10 cellular contexts compared by ENCODE assay signal in the genomic region with DNA sequence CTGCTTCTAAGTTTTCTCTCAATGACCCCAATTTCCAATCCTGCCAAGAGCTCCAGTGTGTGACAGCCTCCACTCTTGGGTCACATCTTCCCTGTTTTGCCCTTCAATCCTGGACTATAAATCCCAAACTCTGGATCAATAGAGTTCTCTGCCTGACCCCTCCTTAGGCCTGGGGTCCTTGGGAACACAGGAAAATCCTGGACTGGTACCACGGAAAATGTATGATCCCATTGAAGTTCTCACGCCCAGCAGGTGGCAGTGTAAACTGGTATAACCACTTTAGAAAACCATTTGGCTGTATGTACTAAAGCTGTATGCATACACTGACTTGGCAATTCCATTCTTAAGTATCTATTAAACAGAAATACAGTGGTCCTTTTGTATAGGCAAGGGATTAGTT.
DNase-seq lines count a peak whose midpoint lies in the region; ATAC-seq and TF ChIP-seq lines count a peak whose summit lies in the region.
"Had no signal": no experiment of that assay in that cellular context is flagged by ENCODE, and none has a peak within 500 bp of the region (broad histone marks: within the 10 kb centered on the region; RNA-seq: fewer than 3 reads in every experiment).

No MANE protein-coding gene starts in this region.

- peaks cover 8% of the 10 kb centered on the region for H3K4me1 Mint-ChIP-seq in mesothelial cell of epicardium

- H3K27ac ChIP-seq in stomach = no peak overlapping the region

- no peaks in the 10 kb centered on the region for H3K27me3 ChIP-seq in stomach

- H3K27me3 Mint-ChIP-seq in mesothelial cell of epicardium (ENCODE audit: low read depth) = peaks cover 40% of the 10 kb centered on the region

- ATAC-seq in Right ventricle myocardium inferior = no peak

- TF ChIP-seq POLR2A in stomach (IDR thresholded peaks at IDR 0.05) = no peak

- WGBS in stomach, 5 donors = 54 to 80% (median 72%) methylated on average over 2 of the region's 2 CpGs

- TF ChIP-seq EP300 in stomach (IDR thresholded peaks at IDR 0.05) = no peak

- no peaks in the 10 kb centered on the region for H3K9me3 Mint-ChIP-seq in mesothelial cell of epicardium

- no peak overlapping the region for H3K27ac Mint-ChIP-seq in mesothelial cell of epicardium

- DNase-seq in AML-193 (lab: John Stamatoyannopoulos, UW) = peak; percentile 29 to 50
- DNase-seq in OCI-M1 (lab: John Stamatoyannopoulos, UW) = peak; percentile 66
- DNase-seq in fibroblast of villous mesenchyme (ENCODE audit: low read depth) = no peak
- DNase-seq in stomach = no peak
- DNase-seq in mesothelial cell of epicardium (ENCODE audit: low spot score in 2 of 2, unreplicated experiment in 2 of 2) = no peak
- DNase-seq in Right ventricle myocardium inferior (ENCODE audit: missing footprints) = no peak
- DNase-seq in hepatic stellate cell (ENCODE audit: low spot score) = no peak
- DNase-seq: cerebellar nuclear complex, GDM1 had no signal

- H3K4me3 Mint-ChIP-seq in mesothelial cell of epicardium = no peak overlapping the region

- no peaks in the 10 kb centered on the region for H3K36me3 ChIP-seq in stomach

- TF ChIP-seq CTCF in GM12872 (IDR thresholded peaks at IDR 0.05; ENCODE audit: insufficient read depth, low read depth, low read length) (peak; percentile 40; the same call in 1 of the 3 replicates), fibroblast of villous mesenchyme (IDR thresholded peaks at IDR 0.05; ENCODE audit: insufficient read depth, low read depth, low read length) (peak; percentile 16), stomach (IDR thresholded peaks at IDR 0.05) (peak in 1 of 7 experiments; percentile 7), mesothelial cell of epicardium (IDR thresholded peaks at IDR 0.05; ENCODE audit: unreplicated experiment) (no peak)

- no peaks in the 10 kb centered on the region for H3K36me3 Mint-ChIP-seq in mesothelial cell of epicardium

- intact Hi-C loops in stomach (cut with DNase I; ENCODE audit: low total_unique reads) = no loop called here
- intact Hi-C loops in Right ventricle myocardium inferior (cut with DNase I) = no loop called here

- peaks cover 0 to 6% (median 0%) of the 10 kb centered on the region in 4 donors for H3K9me3 ChIP-seq in stomach

- no peaks in the 10 kb centered on the region for H3K4me1 ChIP-seq in stomach

- no peak overlapping the region for H3K4me3 ChIP-seq in fibroblast of villous mesenchyme (ENCODE audit: low read depth, low read length)
- no peak overlapping the region for H3K4me3 ChIP-seq in stomach

Comparison
In these comparisons a context has a peak if more than half of its experiments do, and no peak if none do; other contexts are left out.
1. DNase-seq: peak in AML-193 (2 of 2) and OCI-M1 (single experiment); none in fibroblast of villous mesenchyme (single experiment), stomach (single experiment), mesothelial cell of epicardium (0 of 2), Right ventricle myocardium inferior (single experiment) and hepatic stellate cell (single experiment).